ENCODE assay signal across 21 cellular contexts in the genomic region with DNA sequence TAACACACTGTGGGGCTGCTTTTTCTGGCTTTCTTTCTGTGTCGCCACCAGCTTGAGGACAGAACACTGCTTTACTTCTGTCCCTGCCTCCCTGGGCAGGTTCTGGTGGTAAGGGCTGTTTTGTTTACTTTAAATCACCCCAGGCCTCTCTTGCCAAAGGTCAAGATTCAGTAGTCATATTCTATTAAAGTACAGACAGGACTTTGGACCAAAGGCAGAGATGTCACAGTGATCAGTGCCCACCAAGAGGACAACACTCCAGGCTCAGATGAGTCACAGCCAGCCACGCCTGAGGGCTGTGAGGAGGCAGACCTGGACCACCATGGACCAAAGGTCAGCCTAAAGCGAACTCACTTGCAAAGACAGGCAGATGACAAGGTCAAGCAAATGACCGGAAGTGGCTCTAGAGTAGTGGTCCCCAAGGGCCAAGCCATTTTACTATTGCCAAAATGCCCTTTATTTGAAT.
"Had no signal": no experiment of that assay in that cellular context is flagged by ENCODE, and none has a peak within 500 bp of the region (broad histone marks: within the 10 kb centered on the region; RNA-seq: fewer than 3 reads in every experiment).

No MANE protein-coding gene starts in this region.

- FAIRE-seq: endothelial cell of umbilical vein had no signal

- H3K4me3 ChIP-seq: cardiac muscle cell, tibial nerve, uterus had no signal

- H3K27me3 Mint-ChIP-seq: activated naive CD8-positive, alpha-beta T cell treated with anti-CD3 and anti-CD28 coated beads for 36 hours had no signal

- H3K4me3 Mint-ChIP-seq: activated naive CD8-positive, alpha-beta T cell treated with anti-CD3 and anti-CD28 coated beads for 36 hours; activated T-helper 1 cell treated with anti-CD3 and anti-CD28 coated beads, Interleukin-12 subunit alpha, Interleukin-12 subunit beta, Interleukin-2, Interleukin-4 antibody, amounts not matched to agents 30 ng/mL and 10 ng/mL and 1 ng/mL, durations not matched to agents 14 hours and 24 hours and 36 hours; mesothelial cell of epicardium had no signal

- H3K27me3 ChIP-seq: tibial nerve, uterus had no signal

- H3K9me3 ChIP-seq: tibial nerve, uterus had no signal

- H3K36me3 Mint-ChIP-seq: activated naive CD8-positive, alpha-beta T cell treated with anti-CD3 and anti-CD28 coated beads for 36 hours; mesothelial cell of epicardium had no signal

- H3K27ac ChIP-seq: cardiac muscle cell, tibial nerve, uterus had no signal

- ATAC-seq: left cardiac atrium; stimulated activated naive CD8-positive, alpha-beta T cell treated with anti-CD3 and anti-CD28 coated beads, Interleukin-15, Interleukin-2, amounts not matched to agents 100 U/mL and 50 U/mL, for 24 hours had no signal

- H3K4me1 ChIP-seq: uterus had no signal

- DNase-seq: activated CD4-positive, alpha-beta T cell treated with anti-CD3 and anti-CD28 coated beads, Interleukin-2, amount 50 U/mL, for 1 hour; activated naive CD4-positive, alpha-beta T cell; activated naive CD8-positive, alpha-beta T cell treated with anti-CD3 and anti-CD28 coated beads for 36 hours; activated T-cell treated with anti-CD3 and anti-CD28 coated beads for 4 hours; amniotic stem cell; dermis blood vessel endothelial cell; effector memory CD4-positive, alpha-beta T cell; left cardiac atrium; occipital lobe; posterior cingulate gyrus; stimulated activated CD4-positive, alpha-beta T cell treated with anti-CD3 and anti-CD28 coated beads, Interleukin-12 subunit alpha, Interleukin-12 subunit beta, amount 100 ng/mL, for 4 hours; stimulated activated CD4-positive, alpha-beta T cell treated with anti-CD3 and anti-CD28 coated beads, Interleukin-2, amount 100 ng/mL, for 24 hours; stimulated activated naive CD8-positive, alpha-beta T cell treated with anti-CD3 and anti-CD28 coated beads, Interleukin-15, Interleukin-2, amounts not matched to agents 100 U/mL and 50 U/mL, for 24 hours; substantia nigra; T1000; uterus had no signal

- H3K36me3 ChIP-seq: cardiac muscle cell, tibial nerve, uterus had no signal

- H3K27ac Mint-ChIP-seq: activated naive CD8-positive, alpha-beta T cell treated with anti-CD3 and anti-CD28 coated beads for 36 hours; activated T-helper 1 cell treated with anti-CD3 and anti-CD28 coated beads, Interleukin-12 subunit alpha, Interleukin-12 subunit beta, Interleukin-2, Interleukin-4 antibody, amounts not matched to agents 30 ng/mL and 10 ng/mL and 1 ng/mL, durations not matched to agents 14 hours and 24 hours and 36 hours; mesothelial cell of epicardium had no signal

- H3K9me3 Mint-ChIP-seq: activated naive CD8-positive, alpha-beta T cell treated with anti-CD3 and anti-CD28 coated beads for 36 hours; activated T-helper 1 cell treated with anti-CD3 and anti-CD28 coated beads, Interleukin-12 subunit alpha, Interleukin-12 subunit beta, Interleukin-2, Interleukin-4 antibody, amounts not matched to agents 30 ng/mL and 10 ng/mL and 1 ng/mL, durations not matched to agents 14 hours and 24 hours and 36 hours; mesothelial cell of epicardium had no signal
